ENCODE assay signal across 14 cellular contexts in the genomic region with DNA sequence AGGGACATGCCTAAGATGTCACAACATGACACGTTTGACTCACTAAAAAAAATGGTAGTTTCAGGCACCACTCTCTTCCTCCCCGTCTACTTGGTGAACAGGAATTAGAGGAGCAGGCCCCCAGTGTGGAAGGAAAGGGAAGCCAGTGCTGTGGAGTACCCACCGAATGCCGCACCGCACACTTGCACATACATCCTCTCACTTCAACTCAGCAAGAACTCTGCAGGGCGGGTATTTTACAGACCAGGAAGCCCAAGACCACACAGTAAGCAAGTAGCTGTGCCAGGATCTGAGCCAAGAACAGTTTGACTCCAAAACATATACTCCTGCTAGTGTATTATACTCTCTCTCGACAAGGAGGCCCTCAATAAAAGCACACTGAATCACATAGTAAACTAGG.
DNase-seq lines count a peak whose midpoint lies in the region; ATAC-seq and TF ChIP-seq lines count a peak whose summit lies in the region.
"Had no signal": no experiment of that assay in that cellular context is flagged by ENCODE, and none has a peak within 500 bp of the region (broad histone marks: within the 10 kb centered on the region; RNA-seq: fewer than 3 reads in every experiment).

No MANE protein-coding gene starts in this region.

- intact Hi-C loops in colonic mucosa (cut with DNase I), result no loop called here

- no peak overlapping the region for H2BK120ac ChIP-seq in neuronal stem cell (ENCODE audit: low read depth, low read length)

- no peak overlapping the region for H2BK15ac ChIP-seq in neuronal stem cell (ENCODE audit: low read length)

- peak overlapping the region; percentile 7 for H3K18ac ChIP-seq in neuronal stem cell (ENCODE audit: low read length)

- no peak overlapping the region for H3K14ac ChIP-seq in neuronal stem cell (ENCODE audit: low read length)

- peaks cover 5% of the 10 kb centered on the region for H3K4me1 ChIP-seq in colonic mucosa
- H3K4me1 ChIP-seq in neuronal stem cell (ENCODE audit: control insufficient read depth in 2 of 2, insufficient read depth in 1 of 2, low read depth in 1 of 2, low read length in 2 of 2), result peaks cover 0 to 4% of the 10 kb centered on the region in 2 donors

- no peaks in the 10 kb centered on the region for H3K79me1 ChIP-seq in neuronal stem cell (ENCODE audit: low read depth, low read length)

- H2BK5ac ChIP-seq in neuronal stem cell (ENCODE audit: low read length), result no peak overlapping the region

- no peak overlapping the region for H2AFZ ChIP-seq in neuronal stem cell (ENCODE audit: low read length)

- no peak overlapping the region for H3K23ac ChIP-seq in neuronal stem cell (ENCODE audit: low read depth, low read length, poor library complexity)

- DNase-seq in GDM1 (lab: John Stamatoyannopoulos, UW) (peak; percentile 88), NCI-H69 (lab: John Stamatoyannopoulos, UW) (peak; percentile 62), colonic mucosa (peak; percentile 53), neuronal stem cell (ENCODE audit: low spot score) (no peak), SKM-1 (lab: John Stamatoyannopoulos, UW; ENCODE audit: unreplicated experiment) (no peak), SW480 (ENCODE audit: low spot score) (no peak)
- DNase-seq: Calu3, NCI-H2227 treated with DMSO at 0.1 percent for 48 hours, SHP77 had no signal

- no peaks in the 10 kb centered on the region for H3K36me3 ChIP-seq in colonic mucosa
- no peaks in the 10 kb centered on the region for H3K36me3 ChIP-seq in neuronal stem cell (replicated peaks in 1 of 2; ENCODE audit: control insufficient read depth in 2 of 2, insufficient read depth in 2 of 2, low read length in 2 of 2)

- no CpG with 5 or more reads among the region's 7 CpGs for WGBS in neuronal stem cell (ENCODE audit: extremely low coverage in 2 of 2, insufficient read length in 2 of 2, insufficient replicate concordance in 1 of 2), 2 donors

- TF ChIP-seq CTCF in colonic mucosa (IDR thresholded peaks at IDR 0.05), result no peak

- no peak overlapping the region for H4K8ac ChIP-seq in neuronal stem cell (ENCODE audit: low read depth, low read length)

- ATAC-seq in GM21528 (IDR thresholded peaks at IDR 0.05; ENCODE audit: low FRiP score, unreplicated experiment), result no peak
- no peak for ATAC-seq in HG03432 (IDR thresholded peaks at IDR 0.05; ENCODE audit: unreplicated experiment)

- H3K9me3 ChIP-seq in colonic mucosa, result no peaks in the 10 kb centered on the region
- H3K9me3 ChIP-seq in neuronal stem cell (replicated peaks in 1 of 2; ENCODE audit: control insufficient read depth in 2 of 2, insufficient read depth in 1 of 2, low read depth in 1 of 2, low read length in 2 of 2), result peaks cover 0 to 2% of the 10 kb centered on the region in 2 donors

- no peak overlapping the region for H4K91ac ChIP-seq in neuronal stem cell (ENCODE audit: low read depth, low read length, poor library complexity)

- H3K4me3 ChIP-seq in colonic mucosa (no peak overlapping the region), neuronal stem cell (ENCODE audit: low read length in 2 of 2) (no peak overlapping the region)
- H3K4me3 ChIP-seq: smooth muscle cell had no signal

- no peak overlapping the region for H3K4ac ChIP-seq in neuronal stem cell (ENCODE audit: low read length)

- no peak overlapping the region for H3K4me2 ChIP-seq in neuronal stem cell (ENCODE audit: insufficient read depth, low read length, poor library complexity, severe bottlenecking)
- H3K4me2 ChIP-seq: KMS-11, smooth muscle cell had no signal

- peak overlapping the region in 1 of 2 donors; percentile 6 for H3K9ac ChIP-seq in colonic mucosa (ENCODE audit: low read depth in 2 of 2, low read length in 2 of 2)
- H3K9ac ChIP-seq in neuronal stem cell (ENCODE audit: low read depth, low read length, poor library complexity), result no peak overlapping the region
- H3K9ac ChIP-seq: KMS-11 had no signal

- no peaks in the 10 kb centered on the region for H3K27me3 ChIP-seq in colonic mucosa
- H3K27me3 ChIP-seq in neuronal stem cell (ENCODE audit: control insufficient read depth in 3 of 3, insufficient read depth in 3 of 3, low read depth in 1 of 3, low read length in 3 of 3), result no peaks in the 10 kb centered on the region

- no peak overlapping the region for H2BK12ac ChIP-seq in neuronal stem cell (ENCODE audit: low read length)

- no peak overlapping the region for H3K27ac ChIP-seq in colonic mucosa
- no peak overlapping the region for H3K27ac ChIP-seq in neuronal stem cell (replicated peaks; ENCODE audit: low read length)
- H3K27ac ChIP-seq: epithelial cell of prostate, KMS-11 had no signal

- H2AK5ac ChIP-seq in neuronal stem cell (ENCODE audit: low read depth, low read length), result no peak overlapping the region

Comparison
In these comparisons a context has a peak if more than half of its experiments do, and no peak if none do; other contexts are left out.
1. DNase-seq: peak in GDM1 (single experiment), NCI-H69 (single experiment) and colonic mucosa (single experiment); none in neuronal stem cell (single experiment), SKM-1 (single experiment) and SW480 (single experiment).